In genomic region chr1:203796223-203796747, GRCh38 we compare ENCODE assay signal across 8 cellular contexts. TPM values are rescaled to one million over a fixed set of nuclear protein-coding genes. Genes with fewer than 3 reads are reported as not detected.
DNase-seq lines count a peak whose midpoint lies in the region; ATAC-seq, FAIRE-seq and TF ChIP-seq lines count a peak whose summit lies in the region.

No MANE protein-coding gene starts in this region.

- H3K27ac ChIP-seq in CD8-positive, alpha-beta memory T cell (ENCODE audit: low read depth, low read length): peak overlapping the region; percentile 91
- peak overlapping the region; percentile 100 for H3K27ac ChIP-seq in GM23338 (ENCODE audit: low read depth)
- peak overlapping the region; percentile 78 for H3K27ac ChIP-seq in PC-3 (ENCODE audit: low read length)
- H3K27ac ChIP-seq in K562 (ENCODE audit: extremely low read depth, low read depth, low read length): peak overlapping the region; percentile 99
- peak overlapping the region; percentile 97 to 98 for H3K27ac ChIP-seq in kidney (ENCODE audit: low read depth in 2 of 2, low read length in 2 of 2)

- ATAC-seq in GM23338 (peak; percentile 42), PC-3 (peak; percentile 30), K562 (peak; percentile 52), HG02852 (IDR thresholded peaks at IDR 0.05; ENCODE audit: unreplicated experiment) (no peak)

- peak overlapping the region; percentile 87 to 98 (median 93) for H3K4me3 Mint-ChIP-seq in CD8-positive, alpha-beta memory T cell
- H3K4me3 Mint-ChIP-seq in GM23338: peak overlapping the region; percentile 94

- H3K9me2 ChIP-seq in GM23338 (ENCODE audit: insufficient read depth) (peaks cover 13% of the 10 kb centered on the region), PC-3 (replicated peaks; ENCODE audit: low read length) (no peaks in the 10 kb centered on the region)

- intact Hi-C loops in PC-3 (cut with micrococcal nuclease): loop anchor here (5.0 to 10.0 kb wide), 3 partner anchors 171 to 261 kb away; partner anchors contain the start of gene ATP2B4
- intact Hi-C loops in K562 (cut with micrococcal nuclease): no loop called here
- intact Hi-C loops in kidney (cut with DNase I): no loop called here

- POLR2A ChIA-PET in CD8-positive, alpha-beta memory T cell (lab: Charles Lee): interaction anchor here (0.5 kb wide), 1 partner anchor 34 kb away, joined by 6 read pairs; no protein-coding TSS in a partner anchor
- POLR2A ChIA-PET in PC-3 (lab: Charles Lee; ENCODE audit: unreplicated experiment): no interaction called here
- POLR2A ChIA-PET in K562 (lab: Yijun Ruan, JAX): interaction anchor here (0.6 to 2.8 kb wide), 5 partner anchors 10 to 294 kb away, joined by 3 to 17 read pairs (median 3); no protein-coding TSS in a partner anchor

- H3K9me3 Mint-ChIP-seq in CD8-positive, alpha-beta memory T cell: no peaks in the 10 kb centered on the region
- peaks cover 30% of the 10 kb centered on the region for H3K9me3 Mint-ChIP-seq in GM23338

- H3K79me2 ChIP-seq in GM23338 (replicated peaks; ENCODE audit: insufficient read depth) (peaks cover 53% of the 10 kb centered on the region), PC-3 (ENCODE audit: low read length) (peaks cover 62% of the 10 kb centered on the region), K562 (ENCODE audit: control insufficient read depth, insufficient read depth, low read length) (peaks cover 54% of the 10 kb centered on the region)

- no peaks in the 10 kb centered on the region for H3K27me3 ChIP-seq in CD8-positive, alpha-beta memory T cell (ENCODE audit: insufficient read depth, low read length, poor library complexity, severe bottlenecking)
- H3K27me3 ChIP-seq in GM23338 (ENCODE audit: insufficient read depth) (no peaks in the 10 kb centered on the region), PC-3 (ENCODE audit: low read length) (no peaks in the 10 kb centered on the region), K562 (ENCODE audit: control insufficient read depth in 2 of 2, insufficient read depth in 2 of 2, low read length in 2 of 2) (no peaks in the 10 kb centered on the region)

- H3K27me3 Mint-ChIP-seq in CD8-positive, alpha-beta memory T cell: no peaks in the 10 kb centered on the region
- peaks cover 13% of the 10 kb centered on the region for H3K27me3 Mint-ChIP-seq in GM23338 (ENCODE audit: insufficient read depth, low read depth, poor library complexity)

- H3K27ac Mint-ChIP-seq in CD8-positive, alpha-beta memory T cell: peak overlapping the region; percentile 90 to 99 (median 95)
- H3K27ac Mint-ChIP-seq in GM23338: peak overlapping the region; percentile 99

- H3K9ac ChIP-seq in PC-3 (ENCODE audit: low read length) (peak overlapping the region; percentile 91), K562 (ENCODE audit: insufficient read depth in 1 of 2, low read depth in 2 of 2, low read length in 2 of 2) (peak overlapping the region; percentile 94), kidney (ENCODE audit: low read length in 2 of 2) (peak overlapping the region; percentile 88 to 98)

- H3K9me3 ChIP-seq in CD8-positive, alpha-beta memory T cell (ENCODE audit: low read length): no peaks in the 10 kb centered on the region
- H3K9me3 ChIP-seq in PC-3 (ENCODE audit: low read length): no peaks in the 10 kb centered on the region
- 0 out of 2 replicates have a peak, but pooled peaks cover 2% of the 10 kb centered on the region for H3K9me3 ChIP-seq in K562 (replicated peaks; ENCODE audit: control insufficient read depth, insufficient read depth, low read depth, low read length)
- H3K9me3 ChIP-seq in kidney (ENCODE audit: control insufficient read depth in 1 of 2, low read length in 2 of 2): no peaks in the 10 kb centered on the region

- WGBS in K562 (ENCODE audit: insufficient coverage, low coverage, missing lambda C conversion rate): 2% methylated on average over 14 of the region's 14 CpGs

- peaks cover 10% of the 10 kb centered on the region for H3K36me3 ChIP-seq in CD8-positive, alpha-beta memory T cell (ENCODE audit: insufficient read depth, low read length)
- H3K36me3 ChIP-seq in GM23338 (ENCODE audit: insufficient read depth) (peaks cover 16% of the 10 kb centered on the region; the same call in 1 of the 2 replicates), PC-3 (ENCODE audit: low read depth, low read length) (peaks cover 37% of the 10 kb centered on the region), K562 (ENCODE audit: control insufficient read depth, insufficient read depth, low read length) (peaks cover 48% of the 10 kb centered on the region), kidney (ENCODE audit: control insufficient read depth in 1 of 2, insufficient read depth in 2 of 2, low read length in 2 of 2) (peaks cover 0 to 5% of the 10 kb centered on the region in 2 donors)

- H3K4me3 ChIP-seq in CD8-positive, alpha-beta memory T cell (ENCODE audit: low read length): peak overlapping the region; percentile 85
- peak overlapping the region; percentile 73 for H3K4me3 ChIP-seq in GM23338
- peak overlapping the region; percentile 89 for H3K4me3 ChIP-seq in PC-3 (ENCODE audit: low read length)
- peak overlapping the region; percentile 77 for H3K4me3 ChIP-seq in K562
- H3K4me3 ChIP-seq in kidney (ENCODE audit: low read length in 2 of 2): peak overlapping the region; percentile 95 to 97

- peaks cover 57 to 62% (median 62%) of the 10 kb centered on the region in 3 donors for H3K4me1 Mint-ChIP-seq in CD8-positive, alpha-beta memory T cell
- peaks cover 45% of the 10 kb centered on the region for H3K4me1 Mint-ChIP-seq in GM23338

- H3K4me2 ChIP-seq in GM23338 (peak overlapping the region; percentile 84), PC-3 (ENCODE audit: low read length) (peak overlapping the region; percentile 92), K562 (ENCODE audit: insufficient read depth, low read length) (peak overlapping the region; percentile 96)

- H3F3A ChIP-seq in GM23338 (replicated peaks; ENCODE audit: low read depth) (peaks cover 12% of the 10 kb centered on the region), PC-3 (ENCODE audit: low read length, unreplicated experiment) (no peaks in the 10 kb centered on the region)

- TF ChIP-seq CTCF in GM23338 (conservative IDR thresholded peaks at IDR 0.05; ENCODE audit: low read depth in 2 of 2) (no peak), PC-3 (conservative IDR thresholded peaks at IDR 0.05; ENCODE audit: low read depth, low read length) (no peak), K562 (IDR thresholded peaks at IDR 0.05 in 2 of 3, conservative IDR thresholded peaks at IDR 0.05 in 1 of 3; ENCODE audit: insufficient read depth in 2 of 3, low read depth in 1 of 3, low read length in 3 of 3) (no peak), kidney (IDR thresholded peaks at IDR 0.05; ENCODE audit: borderline replicate concordance, extremely low read depth, insufficient read depth) (no peak)

- in situ Hi-C loops in K562 (cut with MboI): no loop called here

- H3K4me1 ChIP-seq in CD8-positive, alpha-beta memory T cell (ENCODE audit: insufficient read depth, low read length): peaks cover 51% of the 10 kb centered on the region
- H3K4me1 ChIP-seq in GM23338 (ENCODE audit: insufficient read depth): peaks cover 17% of the 10 kb centered on the region
- H3K4me1 ChIP-seq in PC-3 (ENCODE audit: insufficient read depth, low read length): peaks cover 25% of the 10 kb centered on the region
- H3K4me1 ChIP-seq in K562 (replicated peaks in 1 of 2; ENCODE audit: control insufficient read depth in 2 of 2, insufficient read depth in 2 of 2, low read length in 2 of 2): peaks cover 2 to 43% of the 10 kb centered on the region in 2 experiments
- peaks cover 14 to 16% of the 10 kb centered on the region in 2 donors for H3K4me1 ChIP-seq in kidney (ENCODE audit: control insufficient read depth in 1 of 2, insufficient read depth in 1 of 2, low read depth in 1 of 2, low read length in 2 of 2)

- no peak for TF ChIP-seq EP300 in K562 (IDR thresholded peaks at IDR 0.05; ENCODE audit: low read length)

- peaks cover 2 to 44% (median 13%) of the 10 kb centered on the region in 3 donors for H3K36me3 Mint-ChIP-seq in CD8-positive, alpha-beta memory T cell
- H3K36me3 Mint-ChIP-seq in GM23338 (ENCODE audit: low read depth): peaks cover 42% of the 10 kb centered on the region

- H2AFZ ChIP-seq in GM23338 (no peak overlapping the region), PC-3 (ENCODE audit: low read length) (peak overlapping the region; percentile 60), K562 (ENCODE audit: low read depth, low read length) (peak overlapping the region; percentile 57)

- no peak for TF ChIP-seq RAD21 in K562 (CRISPR knock-in tag; conservative IDR thresholded peaks at IDR 0.05 in 1 of 2, IDR thresholded peaks at IDR 0.05 in 1 of 2)

- BruUV-seq in PC-3 (replicated peaks; lab: Mats Ljungman, UMichigan) (TSS peak; percentile 49), K562 (replicated peaks; lab: Mats Ljungman, UMichigan) (TSS peak; percentile 46)

- no peak; the same call in 1 of the 2 replicates for TF ChIP-seq POLR2A in K562 (conservative IDR thresholded peaks at IDR 0.05)

- CTCF ChIA-PET in CD8-positive, alpha-beta memory T cell (lab: Charles Lee): no interaction called here
- CTCF ChIA-PET in PC-3 (lab: Charles Lee): no interaction called here
- CTCF ChIA-PET in K562 (lab: Yijun Ruan, JAX; ENCODE audit: low intra/inter-chr PET ratio): no interaction called here

- peaks cover 7% of the 10 kb centered on the region for H3K9me1 ChIP-seq in K562 (ENCODE audit: control insufficient read depth, insufficient read depth, low read length)

- peak; percentile 29 for FAIRE-seq in K562 (lab: Jason Lieb, UNC)
- no peak for FAIRE-seq in kidney (lab: Jason Lieb, UNC)

- peaks cover 19% of the 10 kb centered on the region for H4K20me1 ChIP-seq in GM23338 (replicated peaks; ENCODE audit: insufficient read depth)
- peaks cover 43% of the 10 kb centered on the region for H4K20me1 ChIP-seq in PC-3 (ENCODE audit: low read length)
- peaks cover 23% of the 10 kb centered on the region for H4K20me1 ChIP-seq in K562 (replicated peaks; ENCODE audit: control insufficient read depth, insufficient read depth, low read length)

- peak in 4 of 5 donors; percentile 5 to 53 (median 6) for DNase-seq in CD8-positive, alpha-beta memory T cell
- peak; percentile 63 for DNase-seq in GM23338 (ENCODE audit: low spot score)
- DNase-seq in PC-3: peak; percentile 52
- peak in 2 of 4 experiments; percentile 34 to 71 for DNase-seq in K562 (ENCODE audit: extremely low read depth in 1 of 4, low spot score in 3 of 4)
- no peak for DNase-seq in kidney
- peak; percentile 27 for DNase-seq in stimulated activated CD4-positive, alpha-beta T cell treated with anti-CD3 and anti-CD28 coated beads, Interleukin-1b, Interleukin-23, amount 100 ng/mL, for 48 hours
- DNase-seq in T1000 (lab: John Stamatoyannopoulos, UW): no peak

RNA-seq across cellular contexts. Expression of gene ZBED6, which starts 0.9 kb away (rescaled TPM):
- 10 to 100 TPM; 13.5 to 13.8 TPM for total RNA-seq in CD8-positive, alpha-beta memory T cell
- 0.25 TPM for polyA plus RNA-seq in CD8-positive, alpha-beta memory T cell
- total RNA-seq in GM23338 (2014; rRNA removed; shearing (Covaris generic)): 4.8 and 9.0 TPM in 2 replicates
- polyA plus RNA-seq in GM23338 (2016; fragmentation: Nextera tagmentation; extraction: Ambion mirVana) (1.9 and 2.5 TPM in 2 replicates), K562 (2011; rRNA removed) (5.9 and 6.9 TPM in 2 replicates), K562 (2014; fragmentation: Illumina TruSeq; extraction: Trizol) (3.6 and 4.0 TPM in 2 replicates), K562 (2014; fragmentation: Nextera tagmentation; extraction: Ambion mirVana) (under 1 TPM; 0.21 to 0.96 TPM), K562 (2014; rRNA removed) (2.5 and 3.1 TPM in 2 replicates), kidney (ENCODE audit: insufficient read depth, low read depth, low replicate concordance) (0.15 TPM)
- total RNA-seq in PC-3 (2014; rRNA removed) (12.9 and 13.1 TPM in 2 replicates), K562 (2014; rRNA removed) (5.0 and 8.9 TPM in 2 replicates), K562 (2014; rRNA removed; fragmentation: Illumina TruSeq; extraction: Trizol) (12.8 and 18.2 TPM in 2 replicates), K562 (2015; rRNA removed; fragmentation: Illumina TruSeq; extraction: Trizol) (12.5 and 13.2 TPM in 2 replicates), K562 (2021) (16.1 and 16.6 TPM in 2 replicates), kidney (37.2 TPM)
- 46.0 and 78.8 TPM in 2 replicates for total RNA-seq in K562 (2011; cell fraction: chromatin; rRNA removed; ENCODE audit: low replicate concordance)
- total RNA-seq in K562 (2011; cell fraction: nucleolus; rRNA removed): 18.3 and 20.5 TPM in 2 replicates
- total RNA-seq in K562 (2011; cell fraction: nucleoplasm; rRNA removed): 44.7 and 57.6 TPM in 2 replicates
- 2.5 and 4.5 TPM in 2 replicates for polyA plus RNA-seq in K562 (2011; cell fraction: cytosol; rRNA removed)
- 21.1 and 29.6 TPM in 2 replicates for polyA plus RNA-seq in K562 (2011; cell fraction: nucleus; rRNA removed)
- polyA plus RNA-seq in K562 (2012): 2.3 and 3.1 TPM in 2 replicates
- polyA minus RNA-seq in K562 (2011; rRNA and poly(A)+ RNA removed): 21.8 and 28.1 TPM in 2 replicates
- 8.1 and 15.2 TPM in 2 replicates for polyA minus RNA-seq in K562 (2011; cell fraction: cytosol; rRNA and poly(A)+ RNA removed)
- 21.9 and 43.3 TPM in 2 replicates for polyA minus RNA-seq in K562 (2011; cell fraction: nucleus; rRNA and poly(A)+ RNA removed)

RNA-seq across cellular contexts. Expression of gene ZC3H11A, which starts 0.9 kb away (rescaled TPM):
- 10 to 100 TPM; 87.2 to 92.0 TPM for total RNA-seq in CD8-positive, alpha-beta memory T cell
- polyA plus RNA-seq in CD8-positive, alpha-beta memory T cell: 46.0 TPM
- total RNA-seq in GM23338 (2014; rRNA removed; shearing (Covaris generic)): 81.1 and 97.3 TPM in 2 replicates
- polyA plus RNA-seq in GM23338 (2016; fragmentation: Nextera tagmentation; extraction: Ambion mirVana) (25.8 and 28.2 TPM in 2 replicates), K562 (2011; rRNA removed) (137 and 154 TPM in 2 replicates), K562 (2014; fragmentation: Illumina TruSeq; extraction: Trizol) (103 and 125 TPM in 2 replicates), K562 (2014; fragmentation: Nextera tagmentation; extraction: Ambion mirVana) (10 to 100 TPM; 34.2 to 53.8 TPM), K562 (2014; rRNA removed) (91.6 and 99.5 TPM in 2 replicates), kidney (ENCODE audit: insufficient read depth, low read depth, low replicate concordance) (38.6 TPM)
- total RNA-seq in PC-3 (2014; rRNA removed) (64.6 and 77.9 TPM in 2 replicates), K562 (2014; rRNA removed) (72.2 and 87.8 TPM in 2 replicates), K562 (2014; rRNA removed; fragmentation: Illumina TruSeq; extraction: Trizol) (119 and 126 TPM in 2 replicates), K562 (2015; rRNA removed; fragmentation: Illumina TruSeq; extraction: Trizol) (103 and 109 TPM in 2 replicates), K562 (2021) (91.8 and 102 TPM in 2 replicates), kidney (63.4 TPM)
- total RNA-seq in K562 (2011; cell fraction: chromatin; rRNA removed; ENCODE audit: low replicate concordance): 147 and 331 TPM in 2 replicates
- total RNA-seq in K562 (2011; cell fraction: nucleolus; rRNA removed): 125 and 159 TPM in 2 replicates
- total RNA-seq in K562 (2011; cell fraction: nucleoplasm; rRNA removed): 177 and 284 TPM in 2 replicates
- 51.4 and 88.4 TPM in 2 replicates for polyA plus RNA-seq in K562 (2011; cell fraction: cytosol; rRNA removed)
- polyA plus RNA-seq in K562 (2011; cell fraction: nucleus; rRNA removed): 247 and 349 TPM in 2 replicates
- 60.3 and 89.4 TPM in 2 replicates for polyA plus RNA-seq in K562 (2012)
- 170 and 175 TPM in 2 replicates for polyA minus RNA-seq in K562 (2011; rRNA and poly(A)+ RNA removed)
- 53.3 and 59.3 TPM in 2 replicates for polyA minus RNA-seq in K562 (2011; cell fraction: cytosol; rRNA and poly(A)+ RNA removed)
- polyA minus RNA-seq in K562 (2011; cell fraction: nucleus; rRNA and poly(A)+ RNA removed): 96.0 and 220 TPM in 2 replicates

RNA-seq across cellular contexts. Expression of gene LAX1, which starts 31.3 kb away (rescaled TPM):
- total RNA-seq in CD8-positive, alpha-beta memory T cell: 10 to 100 TPM; 32.2 to 32.4 TPM
- polyA plus RNA-seq in CD8-positive, alpha-beta memory T cell: 47.1 TPM
- total RNA-seq in GM23338 (2014; rRNA removed; shearing (Covaris generic)): not detected in 2 replicates
- polyA plus RNA-seq in GM23338 (2016; fragmentation: Nextera tagmentation; extraction: Ambion mirVana): not detected in 2 replicates
- total RNA-seq in PC-3 (2014; rRNA removed): not detected in 2 replicates
- not detected in 2 replicates for total RNA-seq in K562 (2011; cell fraction: chromatin; rRNA removed; ENCODE audit: low replicate concordance)
- total RNA-seq in K562 (2011; cell fraction: nucleolus; rRNA removed): not detected in 2 replicates
- total RNA-seq in K562 (2011; cell fraction: nucleoplasm; rRNA removed): not detected in 2 replicates
- not detected in 2 replicates for total RNA-seq in K562 (2014; rRNA removed)
- not detected in 2 replicates for total RNA-seq in K562 (2014; rRNA removed; fragmentation: Illumina TruSeq; extraction: Trizol)
- not detected in 2 replicates for total RNA-seq in K562 (2015; rRNA removed; fragmentation: Illumina TruSeq; extraction: Trizol)
- not detected in 2 replicates for total RNA-seq in K562 (2021)
- polyA plus RNA-seq in K562 (2011; rRNA removed): not detected in 2 replicates
- not detected in 2 replicates for polyA plus RNA-seq in K562 (2011; cell fraction: cytosol; rRNA removed)
- not detected in 2 replicates for polyA plus RNA-seq in K562 (2011; cell fraction: nucleus; rRNA removed)
- polyA plus RNA-seq in K562 (2012): not detected in 2 replicates
- not detected in 2 replicates for polyA plus RNA-seq in K562 (2014; fragmentation: Illumina TruSeq; extraction: Trizol)
- not detected for polyA plus RNA-seq in K562 (2014; fragmentation: Nextera tagmentation; extraction: Ambion mirVana)
- polyA plus RNA-seq in K562 (2014; rRNA removed): not detected in 2 replicates
- not detected in 2 replicates for polyA minus RNA-seq in K562 (2011; rRNA and poly(A)+ RNA removed)
- polyA minus RNA-seq in K562 (2011; cell fraction: cytosol; rRNA and poly(A)+ RNA removed): not detected in 2 replicates
- not detected in 2 replicates for polyA minus RNA-seq in K562 (2011; cell fraction: nucleus; rRNA and poly(A)+ RNA removed)
- total RNA-seq in kidney: 6.9 TPM
- not detected for polyA plus RNA-seq in kidney (ENCODE audit: insufficient read depth, low read depth, low replicate concordance)

Comparison
In these comparisons a context has a peak if more than half of its experiments do, and no peak if none do; other contexts are left out.
1. DNase-seq: peak in CD8-positive, alpha-beta memory T cell (4 of 5), GM23338 (single experiment), PC-3 (single experiment) and stimulated activated CD4-positive, alpha-beta T cell treated with anti-CD3 and anti-CD28 coated beads, Interleukin-1b, Interleukin-23, amount 100 ng/mL, for 48 hours (single experiment); none in kidney (single experiment) and T1000 (single experiment).
2. Peak in every context shown above with its lines, with median percentiles within 50 percentile points of each other: H3K27ac ChIP-seq, H3K4me3 ChIP-seq, H3K4me2 ChIP-seq and H3K9ac ChIP-seq.